Comparison of ENCODE assay signal across 1 cellular context in genomic region chr6:117481278-117481925, GRCh38.
TF ChIP-seq lines count a peak whose summit lies in the region.

No MANE protein-coding gene starts in this region.

TF ChIP-seq in HepG2, 621 proteins besides CTCF, POLR2A, EP300 and RAD21 (continued from another document and continues in another):
- TF ChIP-seq DMTF1 (CRISPR knock-in tag; IDR thresholded peaks at IDR 0.05): no peak; the same call in 1 of the 2 replicates
- no peak for TF ChIP-seq SNAI1 (CRISPR knock-in tag; IDR thresholded peaks at IDR 0.05; ENCODE audit: borderline replicate concordance)
- TF ChIP-seq MEIS1 (CRISPR knock-in tag; IDR thresholded peaks at IDR 0.05; ENCODE audit: borderline replicate concordance): 0 out of 2 replicates have a peak, but pooled peaks have one; percentile 16
- no peak for TF ChIP-seq ZNF3 (CRISPR knock-in tag; IDR thresholded peaks at IDR 0.05)
- TF ChIP-seq, protein P1, sequence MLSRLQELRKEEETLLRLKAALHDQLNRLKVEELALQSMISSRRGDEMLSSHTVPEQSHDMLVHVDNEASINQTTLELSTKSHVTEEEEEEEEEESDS (CRISPR knock-in tag; IDR thresholded peaks at IDR 0.05; ENCODE audit: borderline replicate concordance): no peak
- TF ChIP-seq ZNF703 (CRISPR knock-in tag; IDR thresholded peaks at IDR 0.05; ENCODE audit: borderline replicate concordance): no peak
- TF ChIP-seq, protein P2, sequence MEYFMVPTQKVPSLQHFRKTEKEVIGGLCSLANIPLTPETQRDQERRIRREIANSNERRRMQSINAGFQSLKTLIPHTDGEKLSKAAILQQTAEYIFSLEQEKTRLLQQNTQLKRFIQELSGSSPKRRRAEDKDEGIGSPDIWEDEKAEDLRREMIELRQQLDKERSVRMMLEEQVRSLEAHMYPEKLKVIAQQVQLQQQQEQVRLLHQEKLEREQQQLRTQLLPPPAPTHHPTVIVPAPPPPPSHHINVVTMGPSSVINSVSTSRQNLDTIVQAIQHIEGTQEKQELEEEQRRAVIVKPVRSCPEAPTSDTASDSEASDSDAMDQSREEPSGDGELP (IDR thresholded peaks at IDR 0.05; ENCODE audit: borderline replicate concordance, low read depth): no peak; the same call in 1 of the 2 replicates
- TF ChIP-seq ZSCAN31 (CRISPR knock-in tag; IDR thresholded peaks at IDR 0.05; ENCODE audit: low read depth): peak; percentile 86
- TF ChIP-seq MAX (IDR thresholded peaks at IDR 0.05): peak; percentile 98
- TF ChIP-seq THRA (CRISPR knock-in tag; IDR thresholded peaks at IDR 0.05; ENCODE audit: borderline replicate concordance): 0 out of 2 replicates have a peak, but pooled peaks have one; percentile 42
- no peak for TF ChIP-seq RBAK (CRISPR knock-in tag; IDR thresholded peaks at IDR 0.05)
- TF ChIP-seq, protein P3, sequence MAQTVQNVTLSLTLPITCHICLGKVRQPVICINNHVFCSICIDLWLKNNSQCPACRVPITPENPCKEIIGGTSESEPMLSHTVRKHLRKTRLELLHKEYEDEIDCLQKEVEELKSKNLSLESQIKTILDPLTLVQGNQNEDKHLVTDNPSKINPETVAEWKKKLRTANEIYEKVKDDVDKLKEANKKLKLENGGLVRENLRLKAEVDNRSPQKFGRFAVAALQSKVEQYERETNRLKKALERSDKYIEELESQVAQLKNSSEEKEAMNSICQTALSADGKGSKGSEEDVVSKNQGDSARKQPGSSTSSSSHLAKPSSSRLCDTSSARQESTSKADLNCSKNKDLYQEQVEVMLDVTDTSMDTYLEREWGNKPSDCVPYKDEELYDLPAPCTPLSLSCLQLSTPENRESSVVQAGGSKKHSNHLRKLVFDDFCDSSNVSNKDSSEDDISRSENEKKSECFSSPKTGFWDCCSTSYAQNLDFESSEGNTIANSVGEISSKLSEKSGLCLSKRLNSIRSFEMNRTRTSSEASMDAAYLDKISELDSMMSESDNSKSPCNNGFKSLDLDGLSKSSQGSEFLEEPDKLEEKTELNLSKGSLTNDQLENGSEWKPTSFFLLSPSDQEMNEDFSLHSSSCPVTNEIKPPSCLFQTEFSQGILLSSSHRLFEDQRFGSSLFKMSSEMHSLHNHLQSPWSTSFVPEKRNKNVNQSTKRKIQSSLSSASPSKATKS (CRISPR knock-in tag; IDR thresholded peaks at IDR 0.05): no peak
- no peak for TF ChIP-seq ZC3H13 (CRISPR knock-in tag; IDR thresholded peaks at IDR 0.05)
- TF ChIP-seq, protein P4, sequence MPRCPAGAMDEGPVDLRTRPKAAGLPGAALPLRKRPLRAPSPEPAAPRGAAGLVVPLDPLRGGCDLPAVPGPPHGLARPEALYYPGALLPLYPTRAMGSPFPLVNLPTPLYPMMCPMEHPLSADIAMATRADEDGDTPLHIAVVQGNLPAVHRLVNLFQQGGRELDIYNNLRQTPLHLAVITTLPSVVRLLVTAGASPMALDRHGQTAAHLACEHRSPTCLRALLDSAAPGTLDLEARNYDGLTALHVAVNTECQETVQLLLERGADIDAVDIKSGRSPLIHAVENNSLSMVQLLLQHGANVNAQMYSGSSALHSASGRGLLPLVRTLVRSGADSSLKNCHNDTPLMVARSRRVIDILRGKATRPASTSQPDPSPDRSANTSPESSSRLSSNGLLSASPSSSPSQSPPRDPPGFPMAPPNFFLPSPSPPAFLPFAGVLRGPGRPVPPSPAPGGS (CRISPR knock-in tag; IDR thresholded peaks at IDR 0.05): peak; percentile 40; the same call in 1 of the 2 replicates
- TF ChIP-seq ZNF687 (CRISPR knock-in tag; IDR thresholded peaks at IDR 0.05): peak; percentile 86
- peak; percentile 74 for TF ChIP-seq ZNF574 (CRISPR knock-in tag; IDR thresholded peaks at IDR 0.05)
- TF ChIP-seq, protein P5, sequence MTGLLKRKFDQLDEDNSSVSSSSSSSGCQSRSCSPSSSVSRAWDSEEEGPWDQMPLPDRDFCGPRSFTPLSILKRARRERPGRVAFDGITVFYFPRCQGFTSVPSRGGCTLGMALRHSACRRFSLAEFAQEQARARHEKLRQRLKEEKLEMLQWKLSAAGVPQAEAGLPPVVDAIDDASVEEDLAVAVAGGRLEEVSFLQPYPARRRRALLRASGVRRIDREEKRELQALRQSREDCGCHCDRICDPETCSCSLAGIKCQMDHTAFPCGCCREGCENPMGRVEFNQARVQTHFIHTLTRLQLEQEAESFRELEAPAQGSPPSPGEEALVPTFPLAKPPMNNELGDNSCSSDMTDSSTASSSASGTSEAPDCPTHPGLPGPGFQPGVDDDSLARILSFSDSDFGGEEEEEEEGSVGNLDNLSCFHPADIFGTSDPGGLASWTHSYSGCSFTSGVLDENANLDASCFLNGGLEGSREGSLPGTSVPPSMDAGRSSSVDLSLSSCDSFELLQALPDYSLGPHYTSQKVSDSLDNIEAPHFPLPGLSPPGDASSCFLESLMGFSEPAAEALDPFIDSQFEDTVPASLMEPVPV (CRISPR knock-in tag; IDR thresholded peaks at IDR 0.05): no peak; the same call in 1 of the 2 replicates
- no peak for TF ChIP-seq ZNF20 (CRISPR knock-in tag; IDR thresholded peaks at IDR 0.05)
- TF ChIP-seq PAF1 (CRISPR knock-in tag; IDR thresholded peaks at IDR 0.05): no peak
- peak; percentile 76; the same call in 1 of the 2 replicates for TF ChIP-seq ZNF296 (CRISPR knock-in tag; conservative IDR thresholded peaks at IDR 0.05)
- peak; percentile 92 for TF ChIP-seq ZSCAN25 (CRISPR knock-in tag; IDR thresholded peaks at IDR 0.05)
- peak; percentile 72; the same call in 1 of the 2 replicates for TF ChIP-seq ZNF777 (CRISPR knock-in tag; IDR thresholded peaks at IDR 0.05)
- TF ChIP-seq SRF (IDR thresholded peaks at IDR 0.05; ENCODE audit: low read depth, low read length): no peak
- peak; percentile 71; the same call in 1 of the 2 replicates for TF ChIP-seq ZMYM3 (CRISPR knock-in tag; IDR thresholded peaks at IDR 0.05)
- peak; percentile 73; the same call in 1 of the 2 replicates for TF ChIP-seq HOXD1 (CRISPR knock-in tag; IDR thresholded peaks at IDR 0.05)
- TF ChIP-seq, protein P6, sequence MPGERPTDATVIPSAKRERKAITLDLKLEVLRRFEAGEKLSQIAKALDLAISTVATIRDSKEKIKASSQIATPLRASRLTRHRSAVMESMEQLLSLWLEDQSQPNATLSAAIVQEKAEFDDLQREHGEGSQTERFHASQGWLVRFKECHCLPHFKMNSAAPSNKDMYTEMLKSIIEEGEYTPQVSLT (CRISPR knock-in tag; IDR thresholded peaks at IDR 0.05; ENCODE audit: borderline replicate concordance, low read depth): no peak
- 0 out of 2 replicates have a peak, but pooled peaks have one; percentile 47 for TF ChIP-seq SATB2 (CRISPR knock-in tag; IDR thresholded peaks at IDR 0.05)
- TF ChIP-seq ATF6 (CRISPR knock-in tag; conservative IDR thresholded peaks at IDR 0.05): no peak
- no peak; the same call in 1 of the 2 replicates for TF ChIP-seq ZNF563 (CRISPR knock-in tag; IDR thresholded peaks at IDR 0.05)
- no peak; the same call in 1 of the 2 replicates for TF ChIP-seq CENPT (CRISPR knock-in tag; IDR thresholded peaks at IDR 0.05; ENCODE audit: low read depth)
- TF ChIP-seq ZNF530 (CRISPR knock-in tag; IDR thresholded peaks at IDR 0.05; ENCODE audit: low read depth): no peak
- 0 out of 2 replicates have a peak, but pooled peaks have one; percentile 64 for TF ChIP-seq ZNF138 (CRISPR knock-in tag; IDR thresholded peaks at IDR 0.05; ENCODE audit: low read depth)
- TF ChIP-seq GPN1 (CRISPR knock-in tag; IDR thresholded peaks at IDR 0.05; ENCODE audit: borderline replicate concordance): no peak
- TF ChIP-seq MEF2D (CRISPR knock-in tag; IDR thresholded peaks at IDR 0.05): peak; percentile 62; the same call in 1 of the 2 replicates
